ENCODE assay signal across 1 cellular context in the genomic region with DNA sequence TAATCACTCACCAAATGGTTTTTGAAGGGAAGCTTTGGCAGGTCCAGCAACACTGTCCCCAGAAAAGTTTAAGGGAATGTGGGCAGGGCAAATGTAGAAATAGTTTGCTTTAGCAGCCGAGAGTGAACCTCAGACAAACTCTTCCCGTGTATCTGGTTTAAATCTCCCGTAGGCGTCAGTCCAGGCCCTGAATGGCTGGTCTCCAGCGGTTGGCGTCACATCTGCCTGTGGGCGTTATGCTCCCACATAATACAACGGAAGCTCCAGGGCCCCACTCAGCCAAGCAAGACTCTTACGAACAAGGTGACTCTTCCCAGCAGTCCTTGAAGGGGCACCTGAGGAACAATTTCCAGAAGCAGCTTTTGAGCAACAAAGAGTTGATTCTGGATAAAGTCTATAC.
TF ChIP-seq lines count a peak whose summit lies in the region.

No MANE protein-coding gene starts in this region.

TF ChIP-seq in IMR-90, 13 proteins besides CTCF, POLR2A, EP300 and RAD21 (continued from another document):
- no peak for TF ChIP-seq SMC3 (IDR thresholded peaks at IDR 0.05; ENCODE audit: low read depth, low read length)
- no peak for TF ChIP-seq MAFK (IDR thresholded peaks at IDR 0.05; ENCODE audit: low read depth, low read length)
- no peak for TF ChIP-seq CHD1 (IDR thresholded peaks at IDR 0.05; ENCODE audit: low read depth, low read length)
- TF ChIP-seq MAZ (IDR thresholded peaks at IDR 0.05; ENCODE audit: borderline replicate concordance, low read depth, low read length), result no peak
- TF ChIP-seq NFE2L2 (IDR thresholded peaks at IDR 0.05; ENCODE audit: low read depth, low read length), result no peak
- no peak for TF ChIP-seq FOS (IDR thresholded peaks at IDR 0.05; ENCODE audit: low read depth, low read length)
- TF ChIP-seq, protein P1, sequence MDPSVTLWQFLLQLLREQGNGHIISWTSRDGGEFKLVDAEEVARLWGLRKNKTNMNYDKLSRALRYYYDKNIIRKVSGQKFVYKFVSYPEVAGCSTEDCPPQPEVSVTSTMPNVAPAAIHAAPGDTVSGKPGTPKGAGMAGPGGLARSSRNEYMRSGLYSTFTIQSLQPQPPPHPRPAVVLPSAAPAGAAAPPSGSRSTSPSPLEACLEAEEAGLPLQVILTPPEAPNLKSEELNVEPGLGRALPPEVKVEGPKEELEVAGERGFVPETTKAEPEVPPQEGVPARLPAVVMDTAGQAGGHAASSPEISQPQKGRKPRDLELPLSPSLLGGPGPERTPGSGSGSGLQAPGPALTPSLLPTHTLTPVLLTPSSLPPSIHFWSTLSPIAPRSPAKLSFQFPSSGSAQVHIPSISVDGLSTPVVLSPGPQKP (IDR thresholded peaks at IDR 0.05; ENCODE audit: borderline replicate concordance, low read depth, low read length), result no peak
- no peak for TF ChIP-seq MXI1 (IDR thresholded peaks at IDR 0.05; ENCODE audit: borderline replicate concordance, low read depth, low read length)
- TF ChIP-seq, protein P2, sequence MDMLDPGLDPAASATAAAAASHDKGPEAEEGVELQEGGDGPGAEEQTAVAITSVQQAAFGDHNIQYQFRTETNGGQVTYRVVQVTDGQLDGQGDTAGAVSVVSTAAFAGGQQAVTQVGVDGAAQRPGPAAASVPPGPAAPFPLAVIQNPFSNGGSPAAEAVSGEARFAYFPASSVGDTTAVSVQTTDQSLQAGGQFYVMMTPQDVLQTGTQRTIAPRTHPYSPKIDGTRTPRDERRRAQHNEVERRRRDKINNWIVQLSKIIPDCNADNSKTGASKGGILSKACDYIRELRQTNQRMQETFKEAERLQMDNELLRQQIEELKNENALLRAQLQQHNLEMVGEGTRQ (IDR thresholded peaks at IDR 0.05; ENCODE audit: low read depth, low read length), result no peak
- no peak for TF ChIP-seq RFX5 (IDR thresholded peaks at IDR 0.05; ENCODE audit: low read depth, low read length)
- TF ChIP-seq RCOR1 (IDR thresholded peaks at IDR 0.05; ENCODE audit: insufficient replicate concordance, low read length), result no peak
